19 cellular contexts compared by ENCODE assay signal in genomic region chr13:59487883-59488282, GRCh38.
"Had no signal": no experiment of that assay in that cellular context is flagged by ENCODE, and none has a peak within 500 bp of the region (broad histone marks: within the 10 kb centered on the region; RNA-seq: fewer than 3 reads in every experiment).

No MANE protein-coding gene starts in this region.

- H3K9me3 ChIP-seq: left ventricle myocardium inferior, psoas muscle, stomach had no signal

- H3K27me3 ChIP-seq: stomach had no signal

- H3K9me3 Mint-ChIP-seq: activated naive CD4-positive, alpha-beta T cell treated with anti-CD3 and anti-CD28 coated beads for 36 hours; activated T-cell treated with anti-CD3 and anti-CD28 coated beads, Interleukin-2, amount 50 U/mL, for 4 hours; stimulated activated effector memory CD8-positive, alpha-beta T cell treated with anti-CD3 and anti-CD28 coated beads, Interleukin-12 subunit alpha, Interleukin-12 subunit beta, amount 100 ng/mL, for 72 hours had no signal

- H3K27ac Mint-ChIP-seq: activated naive CD4-positive, alpha-beta T cell treated with anti-CD3 and anti-CD28 coated beads for 36 hours; immature natural killer cell; stimulated activated effector memory CD8-positive, alpha-beta T cell treated with anti-CD3 and anti-CD28 coated beads, Interleukin-12 subunit alpha, Interleukin-12 subunit beta, amount 100 ng/mL, for 72 hours had no signal

- DNase-seq: activated CD4-positive, alpha-beta T cell treated with anti-CD3 and anti-CD28 coated beads, Interleukin-2, amount 50 U/mL, for 1 hour; activated CD4-positive, CD25-positive, alpha-beta regulatory T cell treated with anti-CD3 and anti-CD28 coated beads, Interleukin-2, amount 50 U/mL, for 72 hours; activated CD8-positive, alpha-beta memory T cell treated with anti-CD3 and anti-CD28 coated beads, Interleukin-2, amount 50 U/mL, for 4 hours; activated naive CD4-positive, alpha-beta T cell treated with anti-CD3 and anti-CD28 coated beads for 36 hours; activated T-cell treated with anti-CD3 and anti-CD28 coated beads, Interleukin-2, amount 50 U/mL, for 4 hours; cerebellar nuclear complex; dermis blood vessel endothelial cell; effector memory CD4-positive, alpha-beta T cell; immature natural killer cell; kidney glomerular epithelial cell; left ventricle myocardium inferior; mammary epithelial cell; psoas muscle; stimulated activated CD4-positive, alpha-beta T cell treated with anti-CD3 and anti-CD28 coated beads, Interleukin-4, amount 100 ng/mL, for 24 hours; stomach; trophoblast cell had no signal

- H3K4me3 Mint-ChIP-seq: activated naive CD4-positive, alpha-beta T cell treated with anti-CD3 and anti-CD28 coated beads for 36 hours; activated T-cell treated with anti-CD3 and anti-CD28 coated beads, Interleukin-2, amount 50 U/mL, for 4 hours; immature natural killer cell; neural crest cell; stimulated activated effector memory CD8-positive, alpha-beta T cell treated with anti-CD3 and anti-CD28 coated beads, Interleukin-12 subunit alpha, Interleukin-12 subunit beta, amount 100 ng/mL, for 72 hours had no signal

- H3K4me3 ChIP-seq: left ventricle myocardium inferior, psoas muscle, stomach had no signal

- H3K4me1 ChIP-seq: psoas muscle had no signal

- H3K36me3 ChIP-seq: left ventricle myocardium inferior, stomach had no signal

- H3K27ac ChIP-seq: left ventricle myocardium inferior, psoas muscle, stomach had no signal

- H3K36me3 Mint-ChIP-seq: immature natural killer cell; stimulated activated effector memory CD8-positive, alpha-beta T cell treated with anti-CD3 and anti-CD28 coated beads, Interleukin-12 subunit alpha, Interleukin-12 subunit beta, amount 100 ng/mL, for 72 hours had no signal

- H3K4me1 Mint-ChIP-seq: immature natural killer cell; stimulated activated effector memory CD8-positive, alpha-beta T cell treated with anti-CD3 and anti-CD28 coated beads, Interleukin-12 subunit alpha, Interleukin-12 subunit beta, amount 100 ng/mL, for 72 hours had no signal

- ATAC-seq: activated T-cell treated with anti-CD3 and anti-CD28 coated beads, Interleukin-2, amount 50 U/mL, for 4 hours; psoas muscle; sciatic nerve; stimulated activated effector memory CD8-positive, alpha-beta T cell treated with anti-CD3 and anti-CD28 coated beads, Interleukin-12 subunit alpha, Interleukin-12 subunit beta, amount 100 ng/mL, for 72 hours had no signal
